23 cellular contexts compared by ENCODE assay signal in genomic region chr14:47585447-47585846, GRCh38.
DNase-seq lines count a peak whose midpoint lies in the region; ATAC-seq and TF ChIP-seq lines count a peak whose summit lies in the region.
"Had no signal": no experiment of that assay in that cellular context is flagged by ENCODE, and none has a peak within 500 bp of the region (broad histone marks: within the 10 kb centered on the region; RNA-seq: fewer than 3 reads in every experiment).

No MANE protein-coding gene starts in this region.

- H3K36me3 Mint-ChIP-seq in MCF 10A (ENCODE audit: insufficient read depth, unreplicated experiment): no peaks in the 10 kb centered on the region
- H3K36me3 Mint-ChIP-seq: CD14-positive monocyte; CD4-positive, alpha-beta memory T cell; CD4-positive, CD25-positive, alpha-beta regulatory T cell; CD8-positive, alpha-beta memory T cell had no signal

- H3K27ac ChIP-seq in breast epithelium: no peak overlapping the region
- H3K27ac ChIP-seq: 22Rv1, A549, BLaER1 had no signal

- H3K4me3 ChIP-seq in breast epithelium: no peak overlapping the region
- H3K4me3 ChIP-seq: A549, BLaER1, GM12878 had no signal

- no peak for TF ChIP-seq CTCF in MCF 10A (IDR thresholded peaks at IDR 0.05; ENCODE audit: unreplicated experiment)
- no peak for TF ChIP-seq CTCF in breast epithelium (IDR thresholded peaks at IDR 0.05)

- ATAC-seq in HG02678 (IDR thresholded peaks at IDR 0.05; ENCODE audit: unreplicated experiment): no peak
- ATAC-seq: A549, GM12878 had no signal

- CTCF ChIA-PET in MCF 10A (lab: Yijun Ruan, JAX): no interaction called here

- no peaks in the 10 kb centered on the region for H3K9me3 Mint-ChIP-seq in MCF 10A (ENCODE audit: unreplicated experiment)

- DNase-seq in MCF 10A (ENCODE audit: unreplicated experiment) (peak; percentile 24), breast epithelium (ENCODE audit: low spot score in 2 of 2) (no peak), M059J (ENCODE audit: low read depth) (peak; percentile 3), occipital lobe (lab: John Stamatoyannopoulos, UW) (no peak)
- DNase-seq: BE2C; C1 segment of cervical spinal cord; CD4-positive, alpha-beta memory T cell; CD4-positive, CD25-positive, alpha-beta regulatory T cell; CD8-positive, alpha-beta memory T cell; COR-L47; DMS 273 treated with DMSO at 0.1 percent for 48 hours; DMS153; DMS53; DMS79; DND-41; EL; GDM1 had no signal

- H3K27me3 Mint-ChIP-seq in MCF 10A (ENCODE audit: insufficient read depth, unreplicated experiment): peaks cover 23% of the 10 kb centered on the region
- H3K27me3 Mint-ChIP-seq: CD4-positive, alpha-beta memory T cell; CD4-positive, CD25-positive, alpha-beta regulatory T cell; CD8-positive, alpha-beta memory T cell had no signal

- no peak overlapping the region for H3K27ac Mint-ChIP-seq in MCF 10A (ENCODE audit: low read depth, unreplicated experiment)
- H3K27ac Mint-ChIP-seq: CD14-positive monocyte; CD4-positive, alpha-beta memory T cell; CD4-positive, CD25-positive, alpha-beta regulatory T cell; CD8-positive, alpha-beta memory T cell had no signal

- H3K27me3 ChIP-seq in breast epithelium: no peaks in the 10 kb centered on the region
- H3K27me3 ChIP-seq: BE2C, BLaER1 had no signal

- no peak for TF ChIP-seq POLR2A in breast epithelium (IDR thresholded peaks at IDR 0.05)

- H3K4me1 Mint-ChIP-seq in MCF 10A (ENCODE audit: insufficient read depth, unreplicated experiment): no peaks in the 10 kb centered on the region
- H3K4me1 Mint-ChIP-seq: CD14-positive monocyte; CD4-positive, alpha-beta memory T cell; CD4-positive, CD25-positive, alpha-beta regulatory T cell; CD8-positive, alpha-beta memory T cell had no signal

- no peaks in the 10 kb centered on the region for H3K4me1 ChIP-seq in breast epithelium
- H3K4me1 ChIP-seq: A549, BE2C, BLaER1 had no signal

- H3K36me3 ChIP-seq in breast epithelium: no peaks in the 10 kb centered on the region
- H3K36me3 ChIP-seq: BE2C, BLaER1 had no signal

- POLR2A ChIA-PET in MCF 10A (lab: Yijun Ruan, JAX): interaction anchor here (0.7 kb wide), 1 partner anchor 1576 kb away, joined by 3 read pairs; no protein-coding TSS in a partner anchor

- intact Hi-C loops in MCF 10A (cut with micrococcal nuclease) (no loop called here), breast epithelium (cut with DNase I; ENCODE audit: low total_unique reads) (no loop called here)

- H3K9me3 ChIP-seq in breast epithelium: no peaks in the 10 kb centered on the region
- H3K9me3 ChIP-seq: A549, BE2C, BLaER1 had no signal

- H3K4me3 Mint-ChIP-seq in MCF 10A (ENCODE audit: unreplicated experiment): peak overlapping the region; percentile 9
- H3K4me3 Mint-ChIP-seq: CD14-positive monocyte; CD4-positive, alpha-beta memory T cell; CD4-positive, CD25-positive, alpha-beta regulatory T cell; CD8-positive, alpha-beta memory T cell had no signal

- BruUV-seq in MCF 10A (replicated peaks; lab: Mats Ljungman, UMichigan): no TSS peak

Comparison
In these comparisons a context has a peak if more than half of its experiments do, and no peak if none do; other contexts are left out.
1. DNase-seq: peak in MCF 10A (single experiment) and M059J (single experiment); none in breast epithelium (0 of 2) and occipital lobe (single experiment).